Comparison of ENCODE assay signal across 8 cellular contexts in genomic region chr12:46371718-46372130, GRCh38. TPM values are rescaled to one million over a fixed set of nuclear protein-coding genes. Genes with fewer than 3 reads are reported as not detected.
DNase-seq lines count a peak whose midpoint lies in the region; ATAC-seq, FAIRE-seq and TF ChIP-seq lines count a peak whose summit lies in the region.

No MANE protein-coding gene starts in this region.

- DNase-seq in GM10248 (ENCODE audit: extremely low spot score) (peak; percentile 49), GM23338 (ENCODE audit: low spot score) (no peak), MG63 (peak; percentile 75), T1000 (lab: John Stamatoyannopoulos, UW) (peak; percentile 44), choroid plexus epithelial cell (ENCODE audit: low read depth) (peak; percentile 71), HepG2 (ENCODE audit: low spot score) (no peak), cortex of kidney (lab: John Stamatoyannopoulos, UW) (no peak)
- peak; percentile 40 for DNase-seq in stimulated activated CD8-positive, alpha-beta memory T cell treated with anti-CD3 and anti-CD28 coated beads, Interleukin-12 subunit alpha, Interleukin-12 subunit beta, amount 100 ng/mL, for 4 hours (ENCODE audit: low read depth)

- H3K36me3 Mint-ChIP-seq in GM23338 (ENCODE audit: low read depth) = peaks cover 57% of the 10 kb centered on the region

- peak overlapping the region; percentile 98 for H3K9ac ChIP-seq in HepG2 (ENCODE audit: insufficient read depth, low read depth, low read length)

- H3K4me2 ChIP-seq in GM23338 = peak overlapping the region; percentile 91
- H3K4me2 ChIP-seq in HepG2 (ENCODE audit: low read depth, low read length) = peak overlapping the region; percentile 30; the same call in 1 of the 2 replicates

- no peak overlapping the region for H2AFZ ChIP-seq in GM23338
- no peak overlapping the region for H2AFZ ChIP-seq in HepG2 (ENCODE audit: low read length)

- peak overlapping the region; percentile 99 for H3K27ac ChIP-seq in GM23338 (ENCODE audit: low read depth)
- peak overlapping the region; percentile 97 for H3K27ac ChIP-seq in HepG2 (ENCODE audit: extremely low read length, insufficient read depth, low read length)

- no peak for TF ChIP-seq RAD21 in HepG2 (CRISPR knock-in tag; IDR thresholded peaks at IDR 0.05)

- peak overlapping the region; percentile 83 for H3K4me3 ChIP-seq in GM23338
- peak overlapping the region; percentile 88 for H3K4me3 ChIP-seq in MG63
- H3K4me3 ChIP-seq in choroid plexus epithelial cell (ENCODE audit: low read depth, low read length) = peak overlapping the region; percentile 69
- H3K4me3 ChIP-seq in HepG2 (replicated peaks in 1 of 3; ENCODE audit: insufficient read depth in 1 of 3, low read depth in 2 of 3, low read length in 3 of 3) = peak overlapping the region; percentile 84 to 96 (median 94)

- TSS peak; percentile 82 for BruUV-seq in HepG2 (replicated peaks; lab: Mats Ljungman, UMichigan)

- no peak for FAIRE-seq in HepG2 (lab: Jason Lieb, UNC)

- intact Hi-C loops in HepG2 (cut with micrococcal nuclease; ENCODE audit: unreplicated experiment) = loop anchor here (1.0 to 5.0 kb wide), 4 partner anchors 59 to 306 kb away; no protein-coding TSS in a partner anchor

- TF ChIP-seq POLR2A in HepG2 (IDR thresholded peaks at IDR 0.05; ENCODE audit: insufficient read depth in 1 of 2, low read depth in 2 of 2, low read length in 2 of 2) = peak; percentile 59 to 77; a peak in 2 of 4 replicates

- H3K27me3 Mint-ChIP-seq in GM23338 (ENCODE audit: insufficient read depth, low read depth, poor library complexity) = peaks cover 29% of the 10 kb centered on the region

- no peak for TF ChIP-seq EP300 in HepG2 (IDR thresholded peaks at IDR 0.05; ENCODE audit: low read depth in 2 of 2, low read length in 2 of 2)
- no peak for TF ChIP-seq EP300 in HepG2 (CRISPR knock-in tag; IDR thresholded peaks at IDR 0.05; ENCODE audit: borderline replicate concordance)

- POLR2A ChIA-PET in GM10248 (lab: Yijun Ruan, JAX) = interaction anchor here (1.1 to 2.7 kb wide), 3 partner anchors 12 to 15 kb away, joined by 3 to 14 read pairs (median 10); no protein-coding TSS in a partner anchor
- POLR2A ChIA-PET in HepG2 (lab: Yijun Ruan, JAX) = interaction anchor here (0.7 to 4.5 kb wide), 12 partner anchors 14 to 214 kb away, joined by 3 to 91 read pairs (median 8); no protein-coding TSS in a partner anchor

- peaks cover 45% of the 10 kb centered on the region for H3K4me1 Mint-ChIP-seq in GM23338

- in situ Hi-C loops in HepG2 (cut with HindIII; ENCODE audit: extremely low pct_ligation_motif_present, low pct_unique_long_range_greater_than_20kb) = loop anchor here (5.0 kb wide), 2 partner anchors 121 to 291 kb away; no protein-coding TSS in a partner anchor

- 5% methylated on average over 11 of the region's 29 CpGs for WGBS in HepG2 (ENCODE audit: low lambda C conversion rate)

- peaks cover 36% of the 10 kb centered on the region for H3K4me1 ChIP-seq in GM23338 (ENCODE audit: insufficient read depth)
- peaks cover 56% of the 10 kb centered on the region for H3K4me1 ChIP-seq in HepG2 (ENCODE audit: insufficient read depth, low read length)

- H3K27ac Mint-ChIP-seq in GM23338 = peak overlapping the region; percentile 99

- H3K9me2 ChIP-seq in GM23338 (ENCODE audit: insufficient read depth) = peaks cover 3% of the 10 kb centered on the region; the same call in 1 of the 2 replicates

- TF ChIP-seq CTCF in GM10248 (IDR thresholded peaks at IDR 0.05; ENCODE audit: control extremely low read depth, extremely low read depth, low read depth, missing control alignments) (no peak), GM23338 (conservative IDR thresholded peaks at IDR 0.05; ENCODE audit: low read depth in 2 of 2) (no peak), choroid plexus epithelial cell (conservative IDR thresholded peaks at IDR 0.05; ENCODE audit: low read depth, low read length) (no peak), HepG2 (CRISPR knock-in tag; IDR thresholded peaks at IDR 0.05) (no peak)

- ATAC-seq in GM23338 = peak; percentile 10
- ATAC-seq in HepG2 = peak; percentile 19

- H3K27me3 ChIP-seq in GM23338 (ENCODE audit: insufficient read depth) = no peaks in the 10 kb centered on the region
- H3K27me3 ChIP-seq in MG63 = no peaks in the 10 kb centered on the region
- peaks cover 0 to 3% of the 10 kb centered on the region in 2 experiments; a peak in 2 of 5 replicates for H3K27me3 ChIP-seq in HepG2 (ENCODE audit: control insufficient read depth in 1 of 2, insufficient read depth in 2 of 2, low read length in 2 of 2)

- peaks cover 53% of the 10 kb centered on the region for H3F3A ChIP-seq in GM23338 (replicated peaks; ENCODE audit: low read depth)

- peaks cover 59% of the 10 kb centered on the region for H3K79me2 ChIP-seq in GM23338 (replicated peaks; ENCODE audit: insufficient read depth)
- H3K79me2 ChIP-seq in HepG2 (ENCODE audit: insufficient read depth, low read length) = peaks cover 81% of the 10 kb centered on the region

- H3K9me3 ChIP-seq in MG63 = no peaks in the 10 kb centered on the region
- H3K9me3 ChIP-seq in HepG2 (ENCODE audit: low read length) = no peaks in the 10 kb centered on the region

- H4K20me1 ChIP-seq in GM23338 (replicated peaks; ENCODE audit: insufficient read depth) (peaks cover 44% of the 10 kb centered on the region), HepG2 (ENCODE audit: insufficient read depth, low read length) (peaks cover 58% of the 10 kb centered on the region)

- peak overlapping the region; percentile 96 for H3K4me3 Mint-ChIP-seq in GM23338

- peaks cover 44% of the 10 kb centered on the region for H3K36me3 ChIP-seq in GM23338 (ENCODE audit: insufficient read depth)
- H3K36me3 ChIP-seq in MG63 = peaks cover 56% of the 10 kb centered on the region
- peaks cover 28 to 49% of the 10 kb centered on the region in 2 experiments for H3K36me3 ChIP-seq in HepG2 (replicated peaks in 1 of 2; ENCODE audit: control insufficient read depth in 1 of 2, insufficient read depth in 2 of 2, low read length in 2 of 2)

- H3K9me3 Mint-ChIP-seq in GM23338 = peaks cover 9% of the 10 kb centered on the region; the same call in 2 of the 3 replicates

- CTCF ChIA-PET in GM10248 (lab: Yijun Ruan, JAX) = no interaction called here
- CTCF ChIA-PET in HepG2 (lab: Yijun Ruan, JAX; ENCODE audit: low intra/inter-chr PET ratio, low total read pairs) = no interaction called here

TF ChIP-seq in GM23338, 12 proteins besides CTCF, POLR2A, EP300 and RAD21:
- TF ChIP-seq POLR2AphosphoS5 (IDR thresholded peaks at IDR 0.05; ENCODE audit: low read depth) (peak; percentile 6; the same call in 1 of the 2 replicates), JUNB (IDR thresholded peaks at IDR 0.05; ENCODE audit: unreplicated experiment) (no peak)

TF ChIP-seq in HepG2, 621 proteins besides CTCF, POLR2A, EP300 and RAD21 (continues in another document):
- TF ChIP-seq SRSF1 (optimal IDR thresholded peaks at IDR 0.05; ENCODE audit: low read depth, low read length) (peak; percentile 87), ZNF430 (CRISPR knock-in tag; IDR thresholded peaks at IDR 0.05) (no peak; the same call in 1 of the 2 replicates), NFIC (IDR thresholded peaks at IDR 0.05; ENCODE audit: low read length) (0 out of 2 replicates have a peak, but pooled peaks have one; percentile 8), MTA1 (CRISPR knock-in tag; IDR thresholded peaks at IDR 0.05; ENCODE audit: borderline replicate concordance) (no peak), SP1 (IDR thresholded peaks at IDR 0.05) (no peak), SP1 (CRISPR knock-in tag; IDR thresholded peaks at IDR 0.05) (no peak), NAIF1 (CRISPR knock-in tag; IDR thresholded peaks at IDR 0.05; ENCODE audit: borderline replicate concordance) (peak; percentile 29; the same call in 1 of the 2 replicates), GLMP (CRISPR knock-in tag; IDR thresholded peaks at IDR 0.05; ENCODE audit: borderline replicate concordance) (peak; percentile 4; the same call in 1 of the 2 replicates)

RNA-seq across cellular contexts. Expression of gene SLC38A2, which starts 0.8 kb away (rescaled TPM):
- 665 and 718 TPM in 2 replicates for total RNA-seq in GM23338 (2014; rRNA removed; shearing (Covaris generic))
- polyA plus RNA-seq in GM23338 (2016; fragmentation: Nextera tagmentation; extraction: Ambion mirVana) = 168 and 181 TPM in 2 replicates
- total RNA-seq in MG63 (2014; rRNA removed; shearing (Covaris generic); ENCODE audit: low replicate concordance) = 331 and 535 TPM in 2 replicates
- 230 and 368 TPM in 2 replicates for total RNA-seq in HepG2 (2016; rRNA removed; fragmentation: Illumina TruSeq; extraction: Trizol)
- total RNA-seq in HepG2 (2016; cell fraction: cytosol; rRNA removed; fragmentation: Illumina TruSeq; extraction: Trizol; ENCODE audit: low read depth) = 31.8 and 45.4 TPM in 2 replicates
- total RNA-seq in HepG2 (2016; cell fraction: insoluble cytoplasmic fraction; rRNA removed; fragmentation: Illumina TruSeq; extraction: Trizol) = 210 and 375 TPM in 2 replicates
- total RNA-seq in HepG2 (2016; cell fraction: membrane; rRNA removed; fragmentation: Illumina TruSeq; extraction: Trizol) = 98.8 and 127 TPM in 2 replicates
- total RNA-seq in HepG2 (2016; cell fraction: nucleus; rRNA removed; fragmentation: Illumina TruSeq; extraction: Trizol) = 947 and 961 TPM in 2 replicates
- 861 and 880 TPM in 2 replicates for polyA plus RNA-seq in HepG2 (2011; rRNA removed)
- polyA plus RNA-seq in HepG2 (2011; cell fraction: cytosol; rRNA removed) = 346 and 636 TPM in 2 replicates
- polyA plus RNA-seq in HepG2 (2011; cell fraction: nucleus; rRNA removed) = 926 and 1,239 TPM in 2 replicates
- polyA plus RNA-seq in HepG2 (2012) = 836 and 868 TPM in 2 replicates
- 8.1 TPM in 2 replicates for polyA plus RNA-seq in HepG2 (2016; cell fraction: cytosol; fragmentation: Illumina TruSeq; extraction: Trizol; ENCODE audit: low read depth)
- polyA plus RNA-seq in HepG2 (2016; cell fraction: insoluble cytoplasmic fraction; fragmentation: Illumina TruSeq; extraction: Trizol; ENCODE audit: low read depth) = 138 and 148 TPM in 2 replicates
- 24.1 and 28.9 TPM in 2 replicates for polyA plus RNA-seq in HepG2 (2016; cell fraction: membrane; fragmentation: Illumina TruSeq; extraction: Trizol; ENCODE audit: low read depth)
- polyA plus RNA-seq in HepG2 (2016; cell fraction: nucleus; fragmentation: Illumina TruSeq; extraction: Trizol; ENCODE audit: insufficient read depth, low read depth) = 882 and 909 TPM in 2 replicates
- 406 and 1,055 TPM in 2 replicates for polyA minus RNA-seq in HepG2 (2011; rRNA and poly(A)+ RNA removed; ENCODE audit: low replicate concordance)
- 1,075 and 1,302 TPM in 2 replicates for polyA minus RNA-seq in HepG2 (2011; cell fraction: cytosol; rRNA and poly(A)+ RNA removed)
- polyA minus RNA-seq in HepG2 (2011; cell fraction: nucleus; rRNA and poly(A)+ RNA removed) = 2,125 and 2,864 TPM in 2 replicates

Comparison
In these comparisons a context has a peak if more than half of its experiments do, and no peak if none do; other contexts are left out.
1. DNase-seq: peak in GM10248 (single experiment), MG63 (single experiment), T1000 (single experiment), choroid plexus epithelial cell (single experiment) and stimulated activated CD8-positive, alpha-beta memory T cell treated with anti-CD3 and anti-CD28 coated beads, Interleukin-12 subunit alpha, Interleukin-12 subunit beta, amount 100 ng/mL, for 4 hours (single experiment); none in GM23338 (single experiment), HepG2 (single experiment) and cortex of kidney (single experiment).
2. Peak in every context shown above with its lines, with median percentiles within 50 percentile points of each other: H3K4me3 ChIP-seq.